15 cellular contexts compared by ENCODE assay signal in the genomic region with DNA sequence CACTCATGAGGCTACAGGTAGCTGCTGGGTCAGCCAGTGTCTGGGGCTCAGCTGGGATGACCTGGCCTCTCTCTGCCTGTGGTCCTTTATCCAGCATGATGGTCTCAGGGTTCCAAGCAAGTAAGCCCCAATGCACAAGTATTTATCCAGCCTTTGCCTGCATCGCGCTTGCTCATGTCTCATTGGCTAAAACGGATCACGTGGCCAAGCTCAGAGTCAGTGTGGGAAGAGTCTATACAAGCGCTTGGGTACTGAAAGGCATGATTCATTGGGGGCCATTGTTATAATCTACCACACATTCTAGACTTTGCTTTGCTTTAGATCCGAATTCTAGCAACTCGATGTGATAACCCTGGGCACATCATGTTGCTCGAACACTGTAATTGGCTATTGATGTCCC. TPM values are rescaled to one million over a fixed set of nuclear protein-coding genes. Genes with fewer than 3 reads are reported as not detected.
"Had no signal": no experiment of that assay in that cellular context is flagged by ENCODE, and none has a peak within 500 bp of the region (broad histone marks: within the 10 kb centered on the region; RNA-seq: fewer than 3 reads in every experiment).

No MANE protein-coding gene starts in this region.

- H3K9me3 ChIP-seq: pancreas, SJCRH30 had no signal

- H3K4me1 Mint-ChIP-seq: neural crest cell had no signal

- ATAC-seq: left ventricle myocardium superior, pancreas had no signal

- H3K79me2 ChIP-seq: hepatocyte had no signal

- H3K9me3 Mint-ChIP-seq: neural crest cell, type B pancreatic cell had no signal

- H3K4me2 ChIP-seq: hepatocyte had no signal

- H3K27me3 ChIP-seq: pancreas, SJCRH30 had no signal

- H3K27ac ChIP-seq: coronary artery, hepatocyte, pancreas, SJCRH30 had no signal

- H3K4me3 Mint-ChIP-seq: activated T-helper 1 cell treated with anti-CD3 and anti-CD28 coated beads, Interleukin-12 subunit alpha, Interleukin-12 subunit beta, Interleukin-2, Interleukin-4 antibody, amounts not matched to agents 30 ng/mL and 10 ng/mL and 1 ng/mL, durations not matched to agents 14 hours and 24 hours and 36 hours; neural crest cell; type B pancreatic cell had no signal

- H2AFZ ChIP-seq: hepatocyte had no signal

- H3K4me1 ChIP-seq: pancreas, SJCRH30 had no signal

- FAIRE-seq: kidney, pancreas had no signal

- H3K36me3 Mint-ChIP-seq: type B pancreatic cell had no signal

- DNase-seq: activated naive CD4-positive, alpha-beta T cell treated with Interleukin-2 at 50 U/mL for 16 hours; kidney; left ventricle myocardium superior; mesendoderm; pancreas; SJCRH30; stimulated activated CD4-positive, alpha-beta T cell treated with anti-CD3 and anti-CD28 coated beads, Interleukin-15, amount 100 ng/mL, for 24 hours; stimulated activated CD4-positive, alpha-beta T cell treated with anti-CD3 and anti-CD28 coated beads, Interleukin-4, amount 100 ng/mL, for 24 hours; T-helper 9 cell had no signal

- H3K4me3 ChIP-seq: coronary artery, hepatocyte, pancreas, SJCRH30 had no signal

- H3K36me3 ChIP-seq: pancreas, SJCRH30 had no signal

- H3K27ac Mint-ChIP-seq: type B pancreatic cell had no signal

RNA-seq across cellular contexts. Expression of gene PPP1R16B, which starts 48.3 kb away (rescaled TPM):
- total RNA-seq: epithelial cell of proximal tubule had no signal
